ENCODE assay signal across 20 cellular contexts in genomic region chr2:144354953-144355352, GRCh38.
DNase-seq lines count a peak whose midpoint lies in the region; TF ChIP-seq lines count a peak whose summit lies in the region.
"Had no signal": no experiment of that assay in that cellular context is flagged by ENCODE, and none has a peak within 500 bp of the region (broad histone marks: within the 10 kb centered on the region; RNA-seq: fewer than 3 reads in every experiment).

No MANE protein-coding gene starts in this region.

- TF ChIP-seq CTCF in adrenal gland (IDR thresholded peaks at IDR 0.05) (no peak), fibroblast of villous mesenchyme (IDR thresholded peaks at IDR 0.05; ENCODE audit: insufficient read depth, low read depth, low read length) (no peak), left ventricle myocardium inferior (IDR thresholded peaks at IDR 0.05; ENCODE audit: borderline replicate concordance) (no peak)

- H3K9me3 ChIP-seq in adrenal gland (replicated peaks in 1 of 3) (no peaks in the 10 kb centered on the region), left ventricle myocardium inferior (replicated peaks) (no peaks in the 10 kb centered on the region)
- H3K9me3 ChIP-seq: heart right ventricle, SJCRH30 had no signal

- no peak for TF ChIP-seq POLR2A in adrenal gland (IDR thresholded peaks at IDR 0.05)

- CTCF ChIA-PET in HEK293T (lab: Yijun Ruan, JAX), result interaction anchor here (0.5 to 0.6 kb wide), 2 partner anchors 8 to 29 kb away, joined by 3 to 6 read pairs; no protein-coding TSS in a partner anchor

- intact Hi-C loops in adrenal gland (cut with DNase I), result no loop called here
- intact Hi-C loops in left ventricle myocardium inferior (cut with micrococcal nuclease), result no loop called here

- H3K36me3 ChIP-seq in ACC112 (ENCODE audit: insufficient read depth, low read length), result no peaks in the 10 kb centered on the region
- H3K36me3 ChIP-seq in adrenal gland (replicated peaks in 1 of 2), result no peaks in the 10 kb centered on the region
- H3K36me3 ChIP-seq in left ventricle myocardium inferior, result no peaks in the 10 kb centered on the region
- H3K36me3 ChIP-seq: heart right ventricle, SJCRH30, WERI-Rb-1 had no signal

- no peak overlapping the region for H2AFZ ChIP-seq in ACC112 (ENCODE audit: low read length, unreplicated experiment)
- H2AFZ ChIP-seq: parathyroid adenoma had no signal

- DNase-seq in HS-5 (ENCODE audit: low read depth) (peak; percentile 41), adrenal gland (peak; percentile 59 to 87 (median 76)), fibroblast of villous mesenchyme (ENCODE audit: low read depth) (peak; percentile 58), iPS-NIHi11 (ENCODE audit: low spot score) (no peak), left ventricle myocardium inferior (no peak), HEK293T (ENCODE audit: extremely low spot score) (no peak), NCI-H2107 (lab: John Stamatoyannopoulos, UW) (no peak)
- DNase-seq: activated CD4-positive, alpha-beta T cell treated with anti-CD3 and anti-CD28 coated beads, Interleukin-2, amount 50 U/mL, for 1 hour; effector memory CD8-positive, alpha-beta T cell; GOT3; heart right ventricle; KG1; left ventricle myocardium superior; NCI-H1105; NCI-H2029; SJCRH30; stimulated activated CD8-positive, alpha-beta memory T cell treated with anti-CD3 and anti-CD28 coated beads, Interleukin-4, amount 100 ng/mL, for 48 hours; WERI-Rb-1 had no signal

- H3K4me1 ChIP-seq in ACC112 (ENCODE audit: control insufficient read depth, insufficient read depth, low read length, unreplicated experiment) (peaks cover 53% of the 10 kb centered on the region), adrenal gland (replicated peaks in 1 of 2) (peaks cover 9 to 25% of the 10 kb centered on the region in 2 donors), left ventricle myocardium inferior (peaks cover 9% of the 10 kb centered on the region)

- H3K4me3 ChIP-seq in ACC112 (ENCODE audit: low read depth, low read length) (no peak overlapping the region), adrenal gland (no peak overlapping the region), fibroblast of villous mesenchyme (ENCODE audit: low read depth, low read length) (no peak overlapping the region), left ventricle myocardium inferior (no peak overlapping the region)
- H3K4me3 ChIP-seq: heart right ventricle, SJCRH30 had no signal

- H3K27me3 ChIP-seq in ACC112 (ENCODE audit: insufficient read depth, low read length), result no peaks in the 10 kb centered on the region
- no peaks in the 10 kb centered on the region for H3K27me3 ChIP-seq in adrenal gland
- H3K27me3 ChIP-seq in left ventricle myocardium inferior (ENCODE audit: low read depth), result no peaks in the 10 kb centered on the region
- H3K27me3 ChIP-seq: heart right ventricle, SJCRH30 had no signal

- H3K27ac ChIP-seq in ACC112 (ENCODE audit: low read depth, low read length) (peak overlapping the region; percentile 96), adrenal gland (peak overlapping the region in 3 of 5 donors; percentile 3 to 56 (median 25)), left ventricle myocardium inferior (replicated peaks) (no peak overlapping the region)
- H3K27ac ChIP-seq: heart right ventricle, parathyroid adenoma, SJCRH30, WERI-Rb-1 had no signal

- POLR2A ChIA-PET in HEK293T (lab: Yijun Ruan, JAX), result no interaction called here

- 11 to 32% (median 20%) methylated on average over 3 of the region's 3 CpGs for WGBS in adrenal gland, 4 donors

- H3K79me2 ChIP-seq in ACC112 (ENCODE audit: control insufficient read depth, insufficient read depth, low read length, unreplicated experiment), result no peaks in the 10 kb centered on the region
- H3K79me2 ChIP-seq: parathyroid adenoma had no signal

TF ChIP-seq in HEK293T, 16 proteins besides CTCF, POLR2A, EP300 and RAD21:
- TF ChIP-seq ZNF384 (IDR thresholded peaks at IDR 0.05), result no peak
TF ChIP-seq in HEK293T: peak in this region for 0.

Comparison
In these comparisons a context has a peak if more than half of its experiments do, and no peak if none do; other contexts are left out.
1. DNase-seq: peak in HS-5 (single experiment), adrenal gland (7 of 7) and fibroblast of villous mesenchyme (single experiment); none in iPS-NIHi11 (single experiment), left ventricle myocardium inferior (single experiment), HEK293T (single experiment) and NCI-H2107 (single experiment).